Comparison of ENCODE assay signal across 8 cellular contexts in the genomic region with DNA sequence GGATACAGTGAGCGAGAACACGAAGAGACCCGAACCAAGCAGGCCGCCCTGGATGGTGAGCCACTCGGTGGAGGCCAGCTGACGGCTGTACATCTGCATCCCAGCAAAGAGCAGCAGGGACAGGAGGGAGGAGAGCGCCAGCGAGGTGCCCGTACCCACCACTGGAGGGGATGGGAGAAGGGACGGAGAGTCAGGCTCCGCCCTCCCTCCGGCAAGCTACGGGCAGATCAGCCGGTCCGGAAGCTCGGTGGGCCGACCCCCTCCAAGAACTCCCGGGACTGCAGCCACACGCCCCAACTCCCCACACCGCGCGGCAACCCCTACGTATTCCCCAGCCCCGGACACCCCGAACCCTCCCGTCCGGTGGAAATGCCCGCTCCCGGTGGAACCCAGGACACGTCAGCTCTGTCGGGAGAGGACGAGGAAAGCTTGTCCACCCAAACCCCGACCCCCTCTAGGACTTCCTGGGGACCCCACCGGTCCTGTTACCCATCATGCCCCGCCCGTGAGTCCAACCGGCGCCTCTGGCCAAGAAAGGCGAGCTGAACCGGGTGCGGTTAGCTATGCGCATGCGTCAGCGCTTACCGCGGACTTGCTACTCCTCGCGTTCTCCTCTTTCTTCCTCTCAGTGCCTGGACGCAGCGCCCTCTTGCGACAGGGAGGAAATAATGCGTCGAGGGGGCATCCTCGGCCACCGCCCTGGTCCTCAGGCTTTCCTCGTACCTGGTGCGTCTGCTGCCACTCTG. TPM values are rescaled to one million over a fixed set of nuclear protein-coding genes. Genes with fewer than 3 reads are reported as not detected.
DNase-seq lines count a peak whose midpoint lies in the region; ATAC-seq and TF ChIP-seq lines count a peak whose summit lies in the region.

A gene (minus strand): TSS at position 573 of the 746 bp plus-strand sequence. CDS start 80 bp downstream, at position 493.

- peaks cover 3% of the 10 kb centered on the region for H3K36me3 ChIP-seq in rectal smooth muscle tissue (ENCODE audit: control insufficient read depth, insufficient read depth, low read length)
- H3K36me3 ChIP-seq in aorta (ENCODE audit: control insufficient read depth in 1 of 2, insufficient read depth in 2 of 2, low read length in 1 of 2) = peaks cover 0 to 3% of the 10 kb centered on the region in 2 donors

- WGBS in right cardiac atrium = under 1% methylated on average over 57 of the region's 57 CpGs
- whole genome bisulfite sequencing in aorta, 2 donors = 0 to 1% methylated on average over 47 to 57 of the region's 57 CpGs

- peak within 1 kb of the TSS; percentile 85 for H3K9ac ChIP-seq in rectal smooth muscle tissue (ENCODE audit: low read length)

- H3K27ac ChIP-seq in angular gyrus (ENCODE audit: low read depth, low read length) (peak within 1 kb of the TSS; percentile 87), right cardiac atrium (ENCODE audit: low read length) (peak within 1 kb of the TSS; percentile 86), rectal smooth muscle tissue (ENCODE audit: low read depth, low read length) (peak within 1 kb of the TSS; percentile 97), aorta (ENCODE audit: low read depth in 1 of 2, low read length in 2 of 2) (peak within 1 kb of the TSS in 1 of 2 donors; percentile 71)

- H3K27me3 ChIP-seq in right cardiac atrium (ENCODE audit: control insufficient read depth, insufficient read depth) = no peaks in the 10 kb centered on the region
- peaks cover 5% of the 10 kb centered on the region for H3K27me3 ChIP-seq in rectal smooth muscle tissue (ENCODE audit: control insufficient read depth, insufficient read depth, low read length)
- H3K27me3 ChIP-seq in aorta (ENCODE audit: control insufficient read depth in 1 of 2, insufficient read depth in 2 of 2, low read length in 1 of 2) = no peaks in the 10 kb centered on the region

- in situ Hi-C loops in GM13977 (cut with MboI; ENCODE audit: low pct_unique_long_range_greater_than_20kb, low sequenced_read_pairs, unreplicated experiment) = no loop called here

- H3K9me3 ChIP-seq in right cardiac atrium (ENCODE audit: control insufficient read depth, low read length) (no peaks in the 10 kb centered on the region), aorta (ENCODE audit: control insufficient read depth, low read length) (no peaks in the 10 kb centered on the region)

- H3K4me1 ChIP-seq in right cardiac atrium (ENCODE audit: control insufficient read depth, insufficient read depth, low read length) = no peaks in the 10 kb centered on the region
- H3K4me1 ChIP-seq in rectal smooth muscle tissue (ENCODE audit: control insufficient read depth, insufficient read depth, low read length) = peaks cover 11% of the 10 kb centered on the region
- no peaks in the 10 kb centered on the region for H3K4me1 ChIP-seq in aorta (ENCODE audit: control insufficient read depth in 1 of 2, insufficient read depth in 2 of 2, low read length in 2 of 2)

- DNase-seq in GM13977 (ENCODE audit: low spot score) (peak; percentile 98), NCI-H187 (lab: John Stamatoyannopoulos, UW) (peak; percentile 98 to 99), T-helper 2 cell (peak; percentile 85 to 96 (median 90)), right cardiac atrium (peak; percentile 97 to 98 (median 98)), aorta (peak; percentile 97 to 98)

- H3K4me3 ChIP-seq in right cardiac atrium (ENCODE audit: low read length) (peak within 1 kb of the TSS; percentile 79), rectal smooth muscle tissue (ENCODE audit: low read length) (peak within 1 kb of the TSS; percentile 92), aorta (ENCODE audit: low read length in 2 of 2) (peak within 1 kb of the TSS; percentile 68 to 86)

- intact Hi-C loops in right cardiac atrium (cut with DNase I) = loop anchor here in 2 of 4 donors (10.0 kb wide), 1 partner anchor 52 kb away; no protein-coding TSS in a partner anchor
- intact Hi-C loops in aorta (cut with DNase I) = no loop called here

- peak; percentile 84 for ATAC-seq in HG02885 (IDR thresholded peaks at IDR 0.05; ENCODE audit: poor library complexity, unreplicated experiment)
- ATAC-seq in right cardiac atrium = peak; percentile 86 to 87
- peak; percentile 92 for ATAC-seq in aorta (ENCODE audit: low FRiP score)

- peak; percentile 95 for TF ChIP-seq CTCF in GM13977 (IDR thresholded peaks at IDR 0.05; ENCODE audit: extremely low read depth, insufficient read depth, missing control alignments)

RNA-seq across cellular contexts. Expression of the gene that starts here (rescaled TPM):
- total RNA-seq in right cardiac atrium = 100 to 1,000 TPM; 122 to 150 (median 130) TPM
- polyA plus RNA-seq in right cardiac atrium = 217 TPM
- 100 to 1,000 TPM; 136 to 143 TPM for total RNA-seq in aorta
- polyA plus RNA-seq in aorta = 100 to 1,000 TPM; 179 to 255 TPM
